Comparison of ENCODE assay signal across 8 cellular contexts in the genomic region with DNA sequence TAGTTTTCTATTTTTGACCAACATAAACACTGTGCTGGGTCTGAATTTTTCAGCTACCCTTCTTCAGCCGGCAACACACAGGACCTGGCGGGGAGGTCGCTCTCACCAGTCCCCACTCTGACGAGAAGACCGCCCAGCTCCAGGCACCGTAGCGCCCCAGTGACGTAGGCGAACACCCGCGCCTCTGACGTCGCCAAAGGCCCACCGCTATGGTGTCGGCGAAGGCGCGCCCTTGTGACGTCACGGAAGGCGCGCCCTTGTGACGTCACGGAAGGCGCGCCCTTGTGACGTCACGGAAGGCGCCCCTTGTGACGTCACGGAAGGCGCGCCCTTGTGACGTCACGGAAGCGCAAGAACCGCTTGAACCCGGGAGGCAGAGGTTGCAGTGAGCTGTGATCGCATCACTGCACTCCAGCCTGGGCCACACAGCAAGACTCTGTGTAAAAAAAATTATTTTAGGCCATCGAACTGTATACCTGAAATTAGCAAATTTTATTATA.
A peak's percentile ranks its signal among the peaks of the same experiment; 100 is the strongest.
DNase-seq lines count a peak whose midpoint lies in the region; ATAC-seq lines count a peak whose summit lies in the region.
"Not testable (repeated sequence)": the region's sequence is repeated elsewhere in the genome, so short reads cannot be mapped to it uniquely, and the experiment has no call there.

No MANE protein-coding gene starts in this region.

- DNase-seq in CD1c-positive myeloid dendritic cell (ENCODE audit: extremely low spot score), result peak; percentile 63
- peak; percentile 39 for DNase-seq in SKM-1 treated with dmso at 0.1 percent for 144 hours (lab: John Stamatoyannopoulos, UW; ENCODE audit: unreplicated experiment)
- peak; percentile 73 for DNase-seq in activated T-cell treated with anti-CD3 and anti-CD28 coated beads, Interleukin-2, amount 50 U/mL, for 1 hour
- peak; percentile 50 to 78 for DNase-seq in memory B cell (ENCODE audit: low spot score in 2 of 2)
- peak; percentile 30 to 55 for DNase-seq in stimulated activated CD8-positive, alpha-beta memory T cell treated with anti-CD3 and anti-CD28 coated beads, Interleukin-4, amount 100 ng/mL, for 1 hour (ENCODE audit: low read depth in 2 of 2, low spot score in 1 of 2)

- not testable (repeated sequence) for H3K36me3 ChIP-seq in duodenal mucosa (ENCODE audit: control insufficient read depth in 1 of 2, insufficient read depth in 2 of 2, low read length in 2 of 2)

- not testable (repeated sequence) for H3K27me3 Mint-ChIP-seq in memory B cell

- H3K27me3 ChIP-seq in duodenal mucosa (ENCODE audit: control insufficient read depth in 1 of 2, insufficient read depth in 2 of 2, low read length in 2 of 2), result not testable (repeated sequence)

- ATAC-seq in GM21381 (IDR thresholded peaks at IDR 0.05; ENCODE audit: unreplicated experiment) (peak; percentile 96), HG03460 (IDR thresholded peaks at IDR 0.05; ENCODE audit: unreplicated experiment) (peak; percentile 98), memory B cell (ENCODE audit: low read depth) (peak; percentile 99)

- H3K9ac ChIP-seq in duodenal mucosa (ENCODE audit: low read depth in 1 of 2, low read length in 2 of 2), result not testable (repeated sequence)

- not testable (repeated sequence) for H3K9me3 ChIP-seq in duodenal mucosa (ENCODE audit: control insufficient read depth in 1 of 2, low read length in 2 of 2)

- not testable (repeated sequence) for H3K27ac ChIP-seq in duodenal mucosa (ENCODE audit: low read depth, low read length)

- peak overlapping the region; percentile 98 for H3K27ac Mint-ChIP-seq in memory B cell

- not testable (repeated sequence) for H3K36me3 Mint-ChIP-seq in memory B cell

- peak overlapping the region; percentile 15 to 55 for H3K4me3 ChIP-seq in duodenal mucosa (ENCODE audit: low read depth in 1 of 2, low read length in 2 of 2)

- not testable (repeated sequence) for H3K9me3 Mint-ChIP-seq in memory B cell

- H3K4me1 ChIP-seq in duodenal mucosa (ENCODE audit: control insufficient read depth in 1 of 2, insufficient read depth in 2 of 2, low read length in 2 of 2), result not testable (repeated sequence)

- peaks cover 10% of the 10 kb centered on the region for H3K4me1 Mint-ChIP-seq in memory B cell

- H3K4me3 Mint-ChIP-seq in memory B cell, result peak overlapping the region; percentile 80
